14 cellular contexts compared by ENCODE assay signal in genomic region chr19:14015454-14016035, GRCh38. TPM values are rescaled to one million over a fixed set of nuclear protein-coding genes. Genes with fewer than 3 reads are reported as not detected.
DNase-seq lines count a peak whose midpoint lies in the region; ATAC-seq and TF ChIP-seq lines count a peak whose summit lies in the region.
"Had no signal": no experiment of that assay in that cellular context is flagged by ENCODE, and none has a peak within 500 bp of the region (broad histone marks: within the 10 kb centered on the region; RNA-seq: fewer than 3 reads in every experiment).

No MANE protein-coding gene starts in this region.

- H3K4me3 ChIP-seq in GM12865 (ENCODE audit: low read depth, low read length) (peak overlapping the region; percentile 39), body of pancreas (no peak overlapping the region)
- H3K4me3 ChIP-seq: ovary had no signal

- intact Hi-C loops in body of pancreas (cut with DNase I) = no loop called here

- no peaks in the 10 kb centered on the region for H3K27me3 ChIP-seq in body of pancreas
- H3K27me3 ChIP-seq: ovary had no signal

- WGBS in body of pancreas, 2 donors = 14 to 25% methylated on average over 9 of the region's 9 CpGs

- no peaks in the 10 kb centered on the region for H3K36me3 ChIP-seq in body of pancreas (replicated peaks in 1 of 2; ENCODE audit: insufficient read depth in 1 of 2, low read depth in 2 of 2)
- H3K36me3 ChIP-seq: ovary had no signal

- no peak for TF ChIP-seq POLR2A in body of pancreas (IDR thresholded peaks at IDR 0.05)

- no peaks in the 10 kb centered on the region for H3K9me3 ChIP-seq in body of pancreas
- H3K9me3 ChIP-seq: ovary had no signal

- H3K27ac ChIP-seq in body of pancreas = peak overlapping the region in 2 of 4 donors; percentile 4 to 44
- H3K27ac ChIP-seq: ovary had no signal

- ATAC-seq in GM19467 (IDR thresholded peaks at IDR 0.05; ENCODE audit: unreplicated experiment) (peak; percentile 82), HG03135 (IDR thresholded peaks at IDR 0.05; ENCODE audit: unreplicated experiment) (peak; percentile 74), body of pancreas (peak; percentile 84)

- DNase-seq in GM12865 (ENCODE audit: low read depth) (peak; percentile 92), body of pancreas (no peak), GOT3 (lab: John Stamatoyannopoulos, UW) (no peak), anterior cingulate cortex (lab: John Stamatoyannopoulos, UW) (no peak), HuH-7.5 (ENCODE audit: low spot score) (no peak)
- no peak for DNase-seq in activated CD4-positive, alpha-beta T cell treated with anti-CD3 and anti-CD28 coated beads for 4 hours
- DNase-seq: activated CD4-positive, alpha-beta memory T cell treated with anti-CD3 and anti-CD28 coated beads for 36 hours; CD4-positive, alpha-beta T cell; central memory CD4-positive, alpha-beta T cell; hippocampal formation; NCI-H748 treated with DMSO at 0.1 percent for 48 hours; ovary had no signal

- peaks cover 7% of the 10 kb centered on the region for H3K4me1 ChIP-seq in body of pancreas

- TF ChIP-seq CTCF in GM12865 (IDR thresholded peaks at IDR 0.05; ENCODE audit: insufficient read depth, low read depth, low read length, missing control alignments) (no peak), body of pancreas (IDR thresholded peaks at IDR 0.05) (no peak)

RNA-seq across cellular contexts. Expression of gene RFX1, which starts 9.4 kb away (rescaled TPM):
- 1 to 10 TPM; 3.9 to 7.6 TPM for total RNA-seq in body of pancreas

RNA-seq across cellular contexts. Expression of gene RLN3, which starts 12.4 kb away (rescaled TPM):
- not detected for total RNA-seq in body of pancreas
- total RNA-seq: activated CD4-positive, alpha-beta memory T cell treated with anti-CD3 and anti-CD28 coated beads for 36 hours; CD4-positive, alpha-beta T cell; ovary had no signal

RNA-seq across cellular contexts. Expression of gene IL27RA, which starts 16.0 kb away (rescaled TPM):
- total RNA-seq in body of pancreas = 1 to 10 TPM; 1.3 to 3.6 TPM

RNA-seq across cellular contexts. Expression of gene PALM3, which starts 46.3 kb away (rescaled TPM):
- 10 to 100 TPM; 17.4 to 28.3 TPM for total RNA-seq in body of pancreas
- total RNA-seq: activated CD4-positive, alpha-beta memory T cell treated with anti-CD3 and anti-CD28 coated beads for 36 hours had no signal

RNA-seq across cellular contexts. Expression of gene MISP3, which starts 57.0 kb away (rescaled TPM):
- 10 to 100 TPM; 21.1 to 25.7 TPM for total RNA-seq in body of pancreas
